11 cellular contexts compared by ENCODE assay signal in genomic region chr17:59328534-59329095, GRCh38. TPM values are rescaled to one million over a fixed set of nuclear protein-coding genes. Genes with fewer than 3 reads are reported as not detected.
A peak's percentile ranks its signal among the peaks of the same experiment; 100 is the strongest.
DNase-seq lines count a peak whose midpoint lies in the region; ATAC-seq and TF ChIP-seq lines count a peak whose summit lies in the region.
"Had no signal": no experiment of that assay in that cellular context is flagged by ENCODE, and none has a peak within 500 bp of the region (broad histone marks: within the 10 kb centered on the region; RNA-seq: fewer than 3 reads in every experiment).

No MANE protein-coding gene starts in this region.

- TF ChIP-seq POLR2A in esophagus muscularis mucosa (IDR thresholded peaks at IDR 0.05; ENCODE audit: low read depth) (no peak), sigmoid colon (IDR thresholded peaks at IDR 0.05) (no peak)

- no peaks in the 10 kb centered on the region for H3K36me3 ChIP-seq in DOHH2 (ENCODE audit: control insufficient read depth, low read length)
- no peaks in the 10 kb centered on the region for H3K36me3 ChIP-seq in esophagus muscularis mucosa
- no peaks in the 10 kb centered on the region for H3K36me3 ChIP-seq in sigmoid colon
- H3K36me3 ChIP-seq: adrenal gland, Peyer's patch had no signal

- H3K27ac ChIP-seq in DOHH2 (ENCODE audit: low read depth, low read length) (no peak overlapping the region), esophagus muscularis mucosa (replicated peaks in 1 of 4) (peak overlapping the region; percentile 15 to 97 (median 90)), sigmoid colon (peak overlapping the region; percentile 49 to 98 (median 94))

- H3F3A ChIP-seq in DOHH2 (ENCODE audit: control insufficient read depth, insufficient read depth): peaks cover 11% of the 10 kb centered on the region

- DNase-seq in NCI-H69 (lab: John Stamatoyannopoulos, UW) (peak; percentile 84), esophagus muscularis mucosa (ENCODE audit: extremely low spot score) (no peak), sigmoid colon (no peak), nucleus accumbens (lab: John Stamatoyannopoulos, UW) (no peak), AML-193 (lab: John Stamatoyannopoulos, UW) (no peak), GM10266 (ENCODE audit: extremely low spot score) (no peak)
- DNase-seq: adrenal gland, NCI-H1436 treated with DMSO at 0.1 percent for 48 hours, Peyer's patch had no signal

- H4K20me1 ChIP-seq in DOHH2 (ENCODE audit: control insufficient read depth, insufficient read depth, low read depth, low read length): no peaks in the 10 kb centered on the region

- no peak for ATAC-seq in GM19324 (IDR thresholded peaks at IDR 0.05; ENCODE audit: low FRiP score, unreplicated experiment)

- no peak for TF ChIP-seq CTCF in DOHH2 (IDR thresholded peaks at IDR 0.05; ENCODE audit: low read depth, low read length, poor library complexity, severe bottlenecking)
- TF ChIP-seq CTCF in esophagus muscularis mucosa (IDR thresholded peaks at IDR 0.05): no peak
- TF ChIP-seq CTCF in sigmoid colon (IDR thresholded peaks at IDR 0.05): no peak
- no peak for TF ChIP-seq CTCF in GM10266 (IDR thresholded peaks at IDR 0.05; ENCODE audit: control insufficient read depth, insufficient read depth, low read depth, missing control alignments)

- TF ChIP-seq EP300 in esophagus muscularis mucosa (IDR thresholded peaks at IDR 0.05) (no peak), sigmoid colon (IDR thresholded peaks at IDR 0.05) (no peak)

- H3K9me2 ChIP-seq in DOHH2 (replicated peaks; ENCODE audit: control insufficient read depth, low read length): no peaks in the 10 kb centered on the region

- H3K4me1 ChIP-seq in DOHH2 (ENCODE audit: control insufficient read depth, low read length) (peaks cover 46% of the 10 kb centered on the region), esophagus muscularis mucosa (peaks cover 33 to 45% (median 42%) of the 10 kb centered on the region in 4 donors), sigmoid colon (peaks cover 0 to 36% (median 31%) of the 10 kb centered on the region in 4 donors)

- H3K9me3 ChIP-seq in DOHH2 (ENCODE audit: control insufficient read depth, insufficient read depth, low read length) (no peaks in the 10 kb centered on the region), esophagus muscularis mucosa (no peaks in the 10 kb centered on the region), sigmoid colon (no peaks in the 10 kb centered on the region)
- H3K9me3 ChIP-seq: adrenal gland, Peyer's patch had no signal

- no peaks in the 10 kb centered on the region for H3K79me2 ChIP-seq in DOHH2 (ENCODE audit: control insufficient read depth, low read length)

- intact Hi-C loops in esophagus muscularis mucosa (cut with DNase I) (loop anchor here (1.0 kb wide), 1 partner anchor 113 kb away; no protein-coding TSS in a partner anchor), sigmoid colon (cut with DNase I) (loop anchor here (1.0 kb wide), 1 partner anchor 113 kb away; no protein-coding TSS in a partner anchor)

- no peak overlapping the region for H3K4me3 ChIP-seq in DOHH2 (ENCODE audit: low read length)
- no peak overlapping the region for H3K4me3 ChIP-seq in esophagus muscularis mucosa
- H3K4me3 ChIP-seq in sigmoid colon: no peak overlapping the region
- H3K4me3 ChIP-seq: adrenal gland, Peyer's patch had no signal

- peak overlapping the region; percentile 28; the same call in 1 of the 2 replicates for H3K4me2 ChIP-seq in DOHH2 (ENCODE audit: low read length)

- 83% methylated on average over 2 of the region's 2 CpGs for WGBS in esophagus muscularis mucosa
- WGBS in sigmoid colon, 2 donors: 77 to 86% methylated on average over 2 of the region's 2 CpGs

- peaks cover 16% of the 10 kb centered on the region for H3K27me3 ChIP-seq in DOHH2 (ENCODE audit: control insufficient read depth, low read length)
- H3K27me3 ChIP-seq in esophagus muscularis mucosa: no peaks in the 10 kb centered on the region
- no peaks in the 10 kb centered on the region for H3K27me3 ChIP-seq in sigmoid colon
- H3K27me3 ChIP-seq: adrenal gland, Peyer's patch had no signal

RNA-seq across cellular contexts. Expression of gene YPEL2, which starts 2.8 kb away (rescaled TPM):
- total RNA-seq in esophagus muscularis mucosa (10 to 100 TPM; 27.7 to 62.9 (median 28.8) TPM), sigmoid colon (10 to 100 TPM; 25.8 to 35.7 (median 33.5) TPM)
- polyA plus RNA-seq in sigmoid colon: 10 to 100 TPM; 10.2 to 19.2 (median 15.1) TPM
